In genomic region chr6:3390698-3391097, GRCh38 we compare ENCODE assay signal across 12 cellular contexts.
A peak's percentile ranks its signal among the peaks of the same experiment; 100 is the strongest.
DNase-seq lines count a peak whose midpoint lies in the region; ATAC-seq, FAIRE-seq and TF ChIP-seq lines count a peak whose summit lies in the region.
"Had no signal": no experiment of that assay in that cellular context is flagged by ENCODE, and none has a peak within 500 bp of the region (broad histone marks: within the 10 kb centered on the region; RNA-seq: fewer than 3 reads in every experiment).

No MANE protein-coding gene starts in this region.

- peaks cover 0 to 13% (median 2%) of the 10 kb centered on the region in 3 donors for H3K27me3 Mint-ChIP-seq in CD14-positive monocyte (ENCODE audit: low read depth in 3 of 3)

- peaks cover 4% of the 10 kb centered on the region for H3K36me3 ChIP-seq in mammary epithelial cell (ENCODE audit: insufficient read depth, low read length)
- peaks cover 0 to 4% of the 10 kb centered on the region in 2 donors for H3K36me3 ChIP-seq in small intestine (ENCODE audit: control insufficient read depth in 2 of 2, insufficient read depth in 2 of 2, low read length in 2 of 2)

- CTCF ChIA-PET in mammary epithelial cell (lab: Charles Lee; ENCODE audit: low non-redundant PET), result interaction anchor here (0.6 kb wide), 1 partner anchor 332 kb away, joined by 4 read pairs; no protein-coding TSS in a partner anchor

- no peak overlapping the region for H2AFZ ChIP-seq in mammary epithelial cell (ENCODE audit: low read depth, low read length)

- ATAC-seq in GM21447 (IDR thresholded peaks at IDR 0.05; ENCODE audit: unreplicated experiment) (no peak), HG02759 (IDR thresholded peaks at IDR 0.05; ENCODE audit: unreplicated experiment) (no peak)

- in situ Hi-C loops in mammary epithelial cell (cut with MboI; ENCODE audit: low sequenced_read_pairs in 2 of 2), result no loop called here

- no peaks in the 10 kb centered on the region for H3K36me3 Mint-ChIP-seq in CD14-positive monocyte

- WGBS in mammary epithelial cell (ENCODE audit: low coverage, missing lambda C conversion rate), result 1% methylated on average over 5 of the region's 5 CpGs
- 30 to 59% (median 39%) methylated on average over 5 of the region's 5 CpGs for WGBS in small intestine, 3 donors

- no peak overlapping the region for H3K4me3 Mint-ChIP-seq in CD14-positive monocyte

- H3K4me1 Mint-ChIP-seq in CD14-positive monocyte, result peaks cover 3% of the 10 kb centered on the region

- dilution Hi-C loops in mammary epithelial cell (cut with HindIII; ENCODE audit: low sequenced_read_pairs), result no loop called here

- peak overlapping the region; percentile 81 for H3K9ac ChIP-seq in mammary epithelial cell (ENCODE audit: insufficient read depth, low read length)

- peaks cover 41% of the 10 kb centered on the region for H3K79me2 ChIP-seq in mammary epithelial cell (ENCODE audit: insufficient read depth, low read length)

- H3K4me2 ChIP-seq in mammary epithelial cell (ENCODE audit: insufficient read depth, low read depth, low read length), result peak overlapping the region; percentile 55

- H3K9me3 Mint-ChIP-seq in CD14-positive monocyte, result no peaks in the 10 kb centered on the region

- no peak for FAIRE-seq in small intestine (lab: Jason Lieb, UNC)

- intact Hi-C loops in mammary epithelial cell (cut with micrococcal nuclease) (loop anchor here (1.0 to 10.0 kb wide), 2 partner anchors 12 to 524 kb away; no protein-coding TSS in a partner anchor), CD14-positive monocyte (cut with micrococcal nuclease) (no loop called here)

- TF ChIP-seq CTCF in mammary epithelial cell (conservative IDR thresholded peaks at IDR 0.05 in 1 of 2, IDR thresholded peaks at IDR 0.05 in 1 of 2; ENCODE audit: extremely low read depth in 1 of 2, insufficient read depth in 1 of 2, low read depth in 1 of 2, low read length in 2 of 2) (no peak), CD14-positive monocyte (IDR thresholded peaks at IDR 0.05) (no peak)

- no peak overlapping the region for H3K27ac Mint-ChIP-seq in CD14-positive monocyte

- H3K4me3 ChIP-seq in mammary epithelial cell (replicated peaks in 1 of 3; ENCODE audit: insufficient read depth in 1 of 3, low read depth in 2 of 3, low read length in 3 of 3) (no peak overlapping the region), small intestine (ENCODE audit: low read depth in 1 of 2, low read length in 2 of 2) (no peak overlapping the region)

- no TSS peak for BruUV-seq in mammary epithelial cell (replicated peaks; lab: Mats Ljungman, UMichigan)

- H3K27me3 ChIP-seq in mammary epithelial cell (ENCODE audit: insufficient read depth, low read length), result no peaks in the 10 kb centered on the region
- no peaks in the 10 kb centered on the region for H3K27me3 ChIP-seq in small intestine (ENCODE audit: control insufficient read depth in 2 of 2, insufficient read depth in 2 of 2, low read length in 2 of 2)

- DNase-seq in H4 (ENCODE audit: low spot score), result peak; percentile 47
- DNase-seq in mammary epithelial cell, result peak; percentile 96
- peak; percentile 63 for DNase-seq in inferior parietal cortex (ENCODE audit: extremely low spot score)
- peak; percentile 86 for DNase-seq in small intestine
- DNase-seq in cerebellum (ENCODE audit: low spot score), result no peak
- no peak for DNase-seq in CD14-positive monocyte (ENCODE audit: low spot score)
- DNase-seq: activated naive CD4-positive, alpha-beta T cell treated with anti-CD3 and anti-CD28 coated beads, Interleukin-2, amount 50 U/mL, for 16 hours; DMS53; NCI-H2107; T-helper 9 cell had no signal

- H3K4me1 ChIP-seq in mammary epithelial cell (ENCODE audit: insufficient read depth, low read length), result peaks cover 59% of the 10 kb centered on the region
- peaks cover 4 to 15% of the 10 kb centered on the region in 2 donors for H3K4me1 ChIP-seq in small intestine (ENCODE audit: control insufficient read depth in 2 of 2, insufficient read depth in 1 of 2, low read depth in 1 of 2, low read length in 1 of 2)

- H4K20me1 ChIP-seq in mammary epithelial cell (ENCODE audit: insufficient read depth, low read length), result no peaks in the 10 kb centered on the region

- H3K9me3 ChIP-seq in mammary epithelial cell (replicated peaks; ENCODE audit: insufficient read depth, low read length) (no peaks in the 10 kb centered on the region), small intestine (ENCODE audit: control insufficient read depth, low read depth) (no peaks in the 10 kb centered on the region)

- H3K27ac ChIP-seq in mammary epithelial cell (ENCODE audit: insufficient read depth, low read depth, low read length), result peak overlapping the region; percentile 94
- H3K27ac ChIP-seq in small intestine (ENCODE audit: low read depth in 1 of 2, low read length in 1 of 2), result peak overlapping the region; percentile 41 to 43

Comparison
In these comparisons a context has a peak if more than half of its experiments do, and no peak if none do; other contexts are left out.
1. DNase-seq: peak in H4 (single experiment), mammary epithelial cell (single experiment), inferior parietal cortex (single experiment) and small intestine (single experiment); none in cerebellum (single experiment) and CD14-positive monocyte (single experiment).